Comparison of ENCODE assay signal across 2 cellular contexts in the genomic region with DNA sequence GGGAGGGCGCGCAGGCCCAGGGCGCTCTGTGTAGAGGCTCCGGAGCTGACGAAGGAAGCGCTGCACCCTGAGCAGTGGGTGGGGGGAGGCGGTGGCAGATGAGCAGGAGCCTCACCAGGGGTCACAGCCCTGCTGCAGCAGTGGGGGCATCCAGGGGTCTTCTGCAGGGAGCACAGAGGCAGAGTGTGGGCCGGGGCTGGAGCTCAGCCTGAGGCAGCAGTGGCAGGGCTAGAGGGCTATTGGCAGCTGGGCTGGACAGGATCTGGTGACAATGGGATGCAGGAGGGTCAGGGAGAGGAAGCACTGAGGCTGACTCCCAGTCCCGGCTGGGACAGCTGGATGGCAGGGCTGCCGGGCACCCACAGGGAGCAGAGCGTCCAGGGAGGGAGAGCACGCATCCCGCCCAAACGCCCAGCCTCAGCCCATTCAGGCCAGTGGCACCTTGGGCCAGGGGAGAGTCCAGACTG.
TF ChIP-seq lines count a peak whose summit lies in the region.

No MANE protein-coding gene starts in this region.

TF ChIP-seq in WTC11, 78 proteins besides CTCF, POLR2A, EP300 and RAD21 (continues in another document):
- TF ChIP-seq AR (CRISPR knock-in tag; IDR thresholded peaks at IDR 0.05) = no peak
- TF ChIP-seq GRHL2 (CRISPR knock-in tag; IDR thresholded peaks at IDR 0.05; ENCODE audit: insufficient replicate concordance, severe bottlenecking) = no peak
- no peak for TF ChIP-seq TCF7 (CRISPR knock-in tag; IDR thresholded peaks at IDR 0.05; ENCODE audit: low read depth)
- TF ChIP-seq ARID4B (CRISPR knock-in tag; IDR thresholded peaks at IDR 0.05; ENCODE audit: borderline replicate concordance) = no peak
- TF ChIP-seq TEAD1 (CRISPR knock-in tag; IDR thresholded peaks at IDR 0.05) = no peak
- no peak for TF ChIP-seq MXD4 (CRISPR knock-in tag; IDR thresholded peaks at IDR 0.05; ENCODE audit: borderline replicate concordance)
- TF ChIP-seq, protein P1, sequence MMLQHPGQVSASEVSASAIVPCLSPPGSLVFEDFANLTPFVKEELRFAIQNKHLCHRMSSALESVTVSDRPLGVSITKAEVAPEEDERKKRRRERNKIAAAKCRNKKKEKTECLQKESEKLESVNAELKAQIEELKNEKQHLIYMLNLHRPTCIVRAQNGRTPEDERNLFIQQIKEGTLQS (CRISPR knock-in tag; conservative IDR thresholded peaks at IDR 0.05) = no peak
- TF ChIP-seq, protein P2, sequence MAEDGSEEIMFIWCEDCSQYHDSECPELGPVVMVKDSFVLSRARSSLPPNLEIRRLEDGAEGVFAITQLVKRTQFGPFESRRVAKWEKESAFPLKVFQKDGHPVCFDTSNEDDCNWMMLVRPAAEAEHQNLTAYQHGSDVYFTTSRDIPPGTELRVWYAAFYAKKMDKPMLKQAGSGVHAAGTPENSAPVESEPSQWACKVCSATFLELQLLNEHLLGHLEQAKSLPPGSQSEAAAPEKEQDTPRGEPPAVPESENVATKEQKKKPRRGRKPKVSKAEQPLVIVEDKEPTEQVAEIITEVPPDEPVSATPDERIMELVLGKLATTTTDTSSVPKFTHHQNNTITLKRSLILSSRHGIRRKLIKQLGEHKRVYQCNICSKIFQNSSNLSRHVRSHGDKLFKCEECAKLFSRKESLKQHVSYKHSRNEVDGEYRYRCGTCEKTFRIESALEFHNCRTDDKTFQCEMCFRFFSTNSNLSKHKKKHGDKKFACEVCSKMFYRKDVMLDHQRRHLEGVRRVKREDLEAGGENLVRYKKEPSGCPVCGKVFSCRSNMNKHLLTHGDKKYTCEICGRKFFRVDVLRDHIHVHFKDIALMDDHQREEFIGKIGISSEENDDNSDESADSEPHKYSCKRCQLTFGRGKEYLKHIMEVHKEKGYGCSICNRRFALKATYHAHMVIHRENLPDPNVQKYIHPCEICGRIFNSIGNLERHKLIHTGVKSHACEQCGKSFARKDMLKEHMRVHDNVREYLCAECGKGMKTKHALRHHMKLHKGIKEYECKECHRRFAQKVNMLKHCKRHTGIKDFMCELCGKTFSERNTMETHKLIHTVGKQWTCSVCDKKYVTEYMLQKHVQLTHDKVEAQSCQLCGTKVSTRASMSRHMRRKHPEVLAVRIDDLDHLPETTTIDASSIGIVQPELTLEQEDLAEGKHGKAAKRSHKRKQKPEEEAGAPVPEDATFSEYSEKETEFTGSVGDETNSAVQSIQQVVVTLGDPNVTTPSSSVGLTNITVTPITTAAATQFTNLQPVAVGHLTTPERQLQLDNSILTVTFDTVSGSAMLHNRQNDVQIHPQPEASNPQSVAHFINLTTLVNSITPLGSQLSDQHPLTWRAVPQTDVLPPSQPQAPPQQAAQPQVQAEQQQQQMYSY (CRISPR knock-in tag; IDR thresholded peaks at IDR 0.05) = no peak
- TF ChIP-seq CBFB (CRISPR knock-in tag; IDR thresholded peaks at IDR 0.05; ENCODE audit: low read depth) = no peak
- TF ChIP-seq NR2C2 (CRISPR knock-in tag; IDR thresholded peaks at IDR 0.05) = no peak

TF ChIP-seq in HepG2, 621 proteins besides CTCF, POLR2A, EP300 and RAD21:
- no peak for TF ChIP-seq HCFC1 (IDR thresholded peaks at IDR 0.05; ENCODE audit: low read depth, low read length)
- no peak for TF ChIP-seq TP53 (CRISPR knock-in tag; conservative IDR thresholded peaks at IDR 0.05)
- peak; percentile 82 for TF ChIP-seq AGO2 (optimal IDR thresholded peaks at IDR 0.05; ENCODE audit: low read depth, low read length)
- TF ChIP-seq, protein P3, sequence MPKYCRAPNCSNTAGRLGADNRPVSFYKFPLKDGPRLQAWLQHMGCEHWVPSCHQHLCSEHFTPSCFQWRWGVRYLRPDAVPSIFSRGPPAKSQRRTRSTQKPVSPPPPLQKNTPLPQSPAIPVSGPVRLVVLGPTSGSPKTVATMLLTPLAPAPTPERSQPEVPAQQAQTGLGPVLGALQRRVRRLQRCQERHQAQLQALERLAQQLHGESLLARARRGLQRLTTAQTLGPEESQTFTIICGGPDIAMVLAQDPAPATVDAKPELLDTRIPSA (CRISPR knock-in tag; IDR thresholded peaks at IDR 0.05; ENCODE audit: borderline replicate concordance) = 0 out of 2 replicates have a peak, but pooled peaks have one; percentile 36
- no peak for TF ChIP-seq SP5 (CRISPR knock-in tag; IDR thresholded peaks at IDR 0.05; ENCODE audit: borderline replicate concordance, low read depth)
- TF ChIP-seq AGO1 (IDR thresholded peaks at IDR 0.05; ENCODE audit: low read depth, low read length, poor library complexity, severe bottlenecking) = peak; percentile 52
